10 cellular contexts compared by ENCODE assay signal in genomic region chr10:6473430-6473829, GRCh38.
DNase-seq lines count a peak whose midpoint lies in the region; ATAC-seq and TF ChIP-seq lines count a peak whose summit lies in the region.
"Had no signal": no experiment of that assay in that cellular context is flagged by ENCODE, and none has a peak within 500 bp of the region (broad histone marks: within the 10 kb centered on the region; RNA-seq: fewer than 3 reads in every experiment).

No MANE protein-coding gene starts in this region.

- CTCF ChIA-PET in RWPE1 (lab: Yijun Ruan, JAX) = interaction anchor here (0.7 to 1.0 kb wide), 2 partner anchors 20 to 28 kb away, joined by 3 read pairs; no protein-coding TSS in a partner anchor

- H3K27ac ChIP-seq in Peyer's patch (peak overlapping the region in 1 of 4 donors; percentile 5), RWPE1 (no peak overlapping the region)
- H3K27ac ChIP-seq: parathyroid adenoma, SJSA1 had no signal

- DNase-seq in activated CD4-positive, CD25-positive, alpha-beta regulatory T cell treated with anti-CD3 and anti-CD28 coated beads, Interleukin-2, amount 50 U/mL, for 16 hours (ENCODE audit: low read depth, low spot score) = peak; percentile 37
- DNase-seq in activated CD4-positive, CD25-positive, alpha-beta regulatory T cell treated with anti-CD3 and anti-CD28 coated beads, Interleukin-2, amount 50 U/mL, for 72 hours = no peak
- peak in 2 of 3 donors; percentile 35 to 57 for DNase-seq in Peyer's patch
- DNase-seq in activated naive CD4-positive, alpha-beta T cell treated with anti-CD3 and anti-CD28 coated beads, Interleukin-2, amount 50 U/mL, for 16 hours = peak; percentile 29
- DNase-seq in stimulated activated naive B cell treated with anti-CD40 and anti-IgM and Interleukin-4, amounts not matched to agents 10 μg/mL and 1 μg/mL and 100 μg/mL, for 72 hours = no peak
- DNase-seq in NCI-H226 = no peak
- no peak for DNase-seq in hippocampal formation (lab: John Stamatoyannopoulos, UW)
- DNase-seq in RWPE1 (ENCODE audit: low spot score) = no peak

- H3K4me1 Mint-ChIP-seq in stimulated activated naive B cell treated with anti-CD40 and anti-IgM and Interleukin-4, amounts not matched to agents 10 μg/mL and 1 μg/mL and 100 μg/mL, for 72 hours = peaks cover 16 to 32% of the 10 kb centered on the region in 2 donors

- peaks cover 1 to 5% of the 10 kb centered on the region in 2 donors for H3K9me3 Mint-ChIP-seq in stimulated activated naive B cell treated with anti-CD40 and anti-IgM and Interleukin-4, amounts not matched to agents 10 μg/mL and 1 μg/mL and 100 μg/mL, for 72 hours

- no peaks in the 10 kb centered on the region for H3K27me3 ChIP-seq in Peyer's patch
- H3K27me3 ChIP-seq: SJSA1 had no signal

- H3K36me3 ChIP-seq in Peyer's patch = no peaks in the 10 kb centered on the region
- H3K36me3 ChIP-seq: SJSA1 had no signal

- ATAC-seq in stimulated activated naive B cell treated with anti-CD40 and anti-IgM and Interleukin-4, amounts not matched to agents 10 μg/mL and 1 μg/mL and 100 μg/mL, for 72 hours (replicated peaks) = peak; percentile 55 to 62

- H3K27me3 Mint-ChIP-seq in stimulated activated naive B cell treated with anti-CD40 and anti-IgM and Interleukin-4, amounts not matched to agents 10 μg/mL and 1 μg/mL and 100 μg/mL, for 72 hours = peaks cover 0 to 13% of the 10 kb centered on the region in 2 donors

- no peak overlapping the region for H3K4me3 ChIP-seq in Peyer's patch
- H3K4me3 ChIP-seq: SJSA1 had no signal

- no peaks in the 10 kb centered on the region for H3K36me3 Mint-ChIP-seq in stimulated activated naive B cell treated with anti-CD40 and anti-IgM and Interleukin-4, amounts not matched to agents 10 μg/mL and 1 μg/mL and 100 μg/mL, for 72 hours

- TF ChIP-seq CTCF in Peyer's patch (IDR thresholded peaks at IDR 0.05) = peak in 2 of 6 experiments; percentile 29 to 41
- TF ChIP-seq CTCF in RWPE1 (conservative IDR thresholded peaks at IDR 0.05; ENCODE audit: low read depth) = no peak

- no peaks in the 10 kb centered on the region for H3K4me1 ChIP-seq in Peyer's patch
- H3K4me1 ChIP-seq: parathyroid adenoma had no signal

- no peaks in the 10 kb centered on the region for H3K9me3 ChIP-seq in Peyer's patch
- H3K9me3 ChIP-seq: SJSA1 had no signal

- H3K4me3 Mint-ChIP-seq in stimulated activated naive B cell treated with anti-CD40 and anti-IgM and Interleukin-4, amounts not matched to agents 10 μg/mL and 1 μg/mL and 100 μg/mL, for 72 hours = peak overlapping the region in 1 of 2 donors; percentile 42

- no peak for TF ChIP-seq POLR2A in Peyer's patch (IDR thresholded peaks at IDR 0.05)

- H3K27ac Mint-ChIP-seq in stimulated activated naive B cell treated with anti-CD40 and anti-IgM and Interleukin-4, amounts not matched to agents 10 μg/mL and 1 μg/mL and 100 μg/mL, for 72 hours = peak overlapping the region; percentile 14

- POLR2A ChIA-PET in RWPE1 (lab: Yijun Ruan, JAX; ENCODE audit: low non-redundant PET) = no interaction called here

Comparison
In these comparisons a context has a peak if more than half of its experiments do, and no peak if none do; other contexts are left out.
1. DNase-seq: peak in activated CD4-positive, CD25-positive, alpha-beta regulatory T cell treated with anti-CD3 and anti-CD28 coated beads, Interleukin-2, amount 50 U/mL, for 16 hours (single experiment), Peyer's patch (2 of 3) and activated naive CD4-positive, alpha-beta T cell treated with anti-CD3 and anti-CD28 coated beads, Interleukin-2, amount 50 U/mL, for 16 hours (single experiment); none in activated CD4-positive, CD25-positive, alpha-beta regulatory T cell treated with anti-CD3 and anti-CD28 coated beads, Interleukin-2, amount 50 U/mL, for 72 hours (single experiment), stimulated activated naive B cell treated with anti-CD40 and anti-IgM and Interleukin-4, amounts not matched to agents 10 μg/mL and 1 μg/mL and 100 μg/mL, for 72 hours (single experiment), NCI-H226 (single experiment), hippocampal formation (0 of 2) and RWPE1 (single experiment).